Comparison of ENCODE assay signal across 1 cellular context in genomic region chr3:98593046-98593936, GRCh38.
TF ChIP-seq lines count a peak whose summit lies in the region.

TSS of gene CPOX (minus strand) at chr3:98593611. CDS start at chr3:98593504, 107 bp downstream.

TF ChIP-seq in GM12878, 131 proteins besides CTCF, POLR2A, EP300 and RAD21 (continued from another document and continues in another):
- TF ChIP-seq ZBTB11 (CRISPR knock-in tag; IDR thresholded peaks at IDR 0.05): no peak
- TF ChIP-seq HDAC6 (IDR thresholded peaks at IDR 0.05; ENCODE audit: unreplicated experiment): no peak
- TF ChIP-seq MYC (IDR thresholded peaks at IDR 0.05; ENCODE audit: insufficient read depth, insufficient read length, insufficient replicate concordance, low read length, severe bottlenecking): no peak
- TF ChIP-seq RELB (IDR thresholded peaks at IDR 0.05; ENCODE audit: low read depth): peak; percentile 76
- peak; percentile 41; the same call in 1 of the 2 replicates for TF ChIP-seq NRF1 (conservative IDR thresholded peaks at IDR 0.05; ENCODE audit: low read depth, low read length)
- peak; percentile 91 for TF ChIP-seq POLR2AphosphoS5 (IDR thresholded peaks at IDR 0.05; ENCODE audit: low read length)
- TF ChIP-seq MAX (IDR thresholded peaks at IDR 0.05; ENCODE audit: low read depth, low read length): peak; percentile 51; the same call in 1 of the 2 replicates
- TF ChIP-seq, protein P1, sequence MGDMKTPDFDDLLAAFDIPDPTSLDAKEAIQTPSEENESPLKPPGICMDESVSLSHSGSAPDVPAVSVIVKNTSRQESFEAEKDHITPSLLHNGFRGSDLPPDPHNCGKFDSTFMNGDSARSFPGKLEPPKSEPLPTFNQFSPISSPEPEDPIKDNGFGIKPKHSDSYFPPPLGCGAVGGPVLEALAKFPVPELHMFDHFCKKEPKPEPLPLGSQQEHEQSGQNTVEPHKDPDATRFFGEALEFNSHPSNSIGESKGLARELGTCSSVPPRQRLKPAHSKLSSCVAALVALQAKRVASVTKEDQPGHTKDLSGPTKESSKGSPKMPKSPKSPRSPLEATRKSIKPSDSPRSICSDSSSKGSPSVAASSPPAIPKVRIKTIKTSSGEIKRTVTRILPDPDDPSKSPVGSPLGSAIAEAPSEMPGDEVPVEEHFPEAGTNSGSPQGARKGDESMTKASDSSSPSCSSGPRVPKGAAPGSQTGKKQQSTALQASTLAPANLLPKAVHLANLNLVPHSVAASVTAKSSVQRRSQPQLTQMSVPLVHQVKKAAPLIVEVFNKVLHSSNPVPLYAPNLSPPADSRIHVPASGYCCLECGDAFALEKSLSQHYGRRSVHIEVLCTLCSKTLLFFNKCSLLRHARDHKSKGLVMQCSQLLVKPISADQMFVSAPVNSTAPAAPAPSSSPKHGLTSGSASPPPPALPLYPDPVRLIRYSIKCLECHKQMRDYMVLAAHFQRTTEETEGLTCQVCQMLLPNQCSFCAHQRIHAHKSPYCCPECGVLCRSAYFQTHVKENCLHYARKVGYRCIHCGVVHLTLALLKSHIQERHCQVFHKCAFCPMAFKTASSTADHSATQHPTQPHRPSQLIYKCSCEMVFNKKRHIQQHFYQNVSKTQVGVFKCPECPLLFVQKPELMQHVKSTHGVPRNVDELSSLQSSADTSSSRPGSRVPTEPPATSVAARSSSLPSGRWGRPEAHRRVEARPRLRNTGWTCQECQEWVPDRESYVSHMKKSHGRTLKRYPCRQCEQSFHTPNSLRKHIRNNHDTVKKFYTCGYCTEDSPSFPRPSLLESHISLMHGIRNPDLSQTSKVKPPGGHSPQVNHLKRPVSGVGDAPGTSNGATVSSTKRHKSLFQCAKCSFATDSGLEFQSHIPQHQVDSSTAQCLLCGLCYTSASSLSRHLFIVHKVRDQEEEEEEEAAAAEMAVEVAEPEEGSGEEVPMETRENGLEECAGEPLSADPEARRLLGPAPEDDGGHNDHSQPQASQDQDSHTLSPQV (IDR thresholded peaks at IDR 0.05): no peak
- no peak for TF ChIP-seq CBX3 (IDR thresholded peaks at IDR 0.05; ENCODE audit: borderline replicate concordance, low read depth)
- 0 out of 2 replicates have a peak, but pooled peaks have one; percentile 10 for TF ChIP-seq ATF7 (IDR thresholded peaks at IDR 0.05; ENCODE audit: low read depth)
- TF ChIP-seq SMAD1 (IDR thresholded peaks at IDR 0.05; ENCODE audit: low read depth, partially characterized antibody): peak; percentile 76
- no peak for TF ChIP-seq ELK1 (IDR thresholded peaks at IDR 0.05; ENCODE audit: low read depth, low read length)
- TF ChIP-seq CREB1 (IDR thresholded peaks at IDR 0.05; ENCODE audit: low read depth): peak; percentile 85
- TF ChIP-seq IKZF1 (conservative IDR thresholded peaks at IDR 0.05): peak; percentile 89
- 0 out of 2 replicates have a peak, but pooled peaks have one; percentile 42 for TF ChIP-seq SMARCA5 (IDR thresholded peaks at IDR 0.05)
- peak; percentile 84; the same call in 1 of the 2 replicates for TF ChIP-seq PML (IDR thresholded peaks at IDR 0.05; ENCODE audit: low read length)
- TF ChIP-seq, protein P2, sequence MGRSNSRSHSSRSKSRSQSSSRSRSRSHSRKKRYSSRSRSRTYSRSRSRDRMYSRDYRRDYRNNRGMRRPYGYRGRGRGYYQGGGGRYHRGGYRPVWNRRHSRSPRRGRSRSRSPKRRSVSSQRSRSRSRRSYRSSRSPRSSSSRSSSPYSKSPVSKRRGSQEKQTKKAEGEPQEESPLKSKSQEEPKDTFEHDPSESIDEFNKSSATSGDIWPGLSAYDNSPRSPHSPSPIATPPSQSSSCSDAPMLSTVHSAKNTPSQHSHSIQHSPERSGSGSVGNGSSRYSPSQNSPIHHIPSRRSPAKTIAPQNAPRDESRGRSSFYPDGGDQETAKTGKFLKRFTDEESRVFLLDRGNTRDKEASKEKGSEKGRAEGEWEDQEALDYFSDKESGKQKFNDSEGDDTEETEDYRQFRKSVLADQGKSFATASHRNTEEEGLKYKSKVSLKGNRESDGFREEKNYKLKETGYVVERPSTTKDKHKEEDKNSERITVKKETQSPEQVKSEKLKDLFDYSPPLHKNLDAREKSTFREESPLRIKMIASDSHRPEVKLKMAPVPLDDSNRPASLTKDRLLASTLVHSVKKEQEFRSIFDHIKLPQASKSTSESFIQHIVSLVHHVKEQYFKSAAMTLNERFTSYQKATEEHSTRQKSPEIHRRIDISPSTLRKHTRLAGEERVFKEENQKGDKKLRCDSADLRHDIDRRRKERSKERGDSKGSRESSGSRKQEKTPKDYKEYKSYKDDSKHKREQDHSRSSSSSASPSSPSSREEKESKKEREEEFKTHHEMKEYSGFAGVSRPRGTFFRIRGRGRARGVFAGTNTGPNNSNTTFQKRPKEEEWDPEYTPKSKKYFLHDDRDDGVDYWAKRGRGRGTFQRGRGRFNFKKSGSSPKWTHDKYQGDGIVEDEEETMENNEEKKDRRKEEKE (IDR thresholded peaks at IDR 0.05): no peak
- TF ChIP-seq ETV6 (conservative IDR thresholded peaks at IDR 0.05 in 1 of 2, IDR thresholded peaks at IDR 0.05 in 1 of 2; ENCODE audit: borderline replicate concordance in 1 of 2, low read depth in 1 of 2): 0 out of 4 replicates have a peak, but pooled peaks of 1 of the 2 experiments have one; percentile 15
- TF ChIP-seq TBL1XR1 (IDR thresholded peaks at IDR 0.05; ENCODE audit: low read depth, low read length): no peak
- no peak for TF ChIP-seq STAT3 (IDR thresholded peaks at IDR 0.05; ENCODE audit: low read depth, low read length)
- peak; percentile 68; the same call in 1 of the 2 replicates for TF ChIP-seq CREM (IDR thresholded peaks at IDR 0.05; ENCODE audit: low read depth)
- TF ChIP-seq NBN (IDR thresholded peaks at IDR 0.05): peak; percentile 92
- TF ChIP-seq PAX5 (IDR thresholded peaks at IDR 0.05; ENCODE audit: borderline replicate concordance, low read depth, low read length): no peak
- peak; percentile 95 for TF ChIP-seq HDGF (IDR thresholded peaks at IDR 0.05)
- TF ChIP-seq YY1 (IDR thresholded peaks at IDR 0.05; ENCODE audit: low read depth, low read length): peak; percentile 81
- peak; percentile 73 for TF ChIP-seq EED (IDR thresholded peaks at IDR 0.05; ENCODE audit: low read depth)
- TF ChIP-seq, protein P3, sequence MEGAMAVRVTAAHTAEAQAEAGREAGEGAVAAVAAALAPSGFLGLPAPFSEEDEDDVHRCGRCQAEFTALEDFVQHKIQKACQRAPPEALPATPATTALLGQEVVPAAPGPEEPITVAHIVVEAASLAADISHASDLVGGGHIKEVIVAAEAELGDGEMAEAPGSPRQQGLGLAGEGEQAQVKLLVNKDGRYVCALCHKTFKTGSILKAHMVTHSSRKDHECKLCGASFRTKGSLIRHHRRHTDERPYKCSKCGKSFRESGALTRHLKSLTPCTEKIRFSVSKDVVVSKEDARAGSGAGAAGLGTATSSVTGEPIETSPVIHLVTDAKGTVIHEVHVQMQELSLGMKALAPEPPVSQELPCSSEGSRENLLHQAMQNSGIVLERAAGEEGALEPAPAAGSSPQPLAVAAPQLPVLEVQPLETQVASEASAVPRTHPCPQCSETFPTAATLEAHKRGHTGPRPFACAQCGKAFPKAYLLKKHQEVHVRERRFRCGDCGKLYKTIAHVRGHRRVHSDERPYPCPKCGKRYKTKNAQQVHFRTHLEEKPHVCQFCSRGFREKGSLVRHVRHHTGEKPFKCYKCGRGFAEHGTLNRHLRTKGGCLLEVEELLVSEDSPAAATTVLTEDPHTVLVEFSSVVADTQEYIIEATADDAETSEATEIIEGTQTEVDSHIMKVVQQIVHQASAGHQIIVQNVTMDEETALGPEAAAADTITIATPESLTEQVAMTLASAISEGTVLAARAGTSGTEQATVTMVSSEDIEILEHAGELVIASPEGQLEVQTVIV (IDR thresholded peaks at IDR 0.05; ENCODE audit: borderline replicate concordance, partially characterized antibody): peak; percentile 10
- no peak; the same call in 1 of the 2 replicates for TF ChIP-seq NFXL1 (IDR thresholded peaks at IDR 0.05; ENCODE audit: borderline replicate concordance)
- peak; percentile 42; the same call in 1 of the 2 replicates for TF ChIP-seq TARDBP (IDR thresholded peaks at IDR 0.05; ENCODE audit: borderline replicate concordance)
- TF ChIP-seq, protein P4, sequence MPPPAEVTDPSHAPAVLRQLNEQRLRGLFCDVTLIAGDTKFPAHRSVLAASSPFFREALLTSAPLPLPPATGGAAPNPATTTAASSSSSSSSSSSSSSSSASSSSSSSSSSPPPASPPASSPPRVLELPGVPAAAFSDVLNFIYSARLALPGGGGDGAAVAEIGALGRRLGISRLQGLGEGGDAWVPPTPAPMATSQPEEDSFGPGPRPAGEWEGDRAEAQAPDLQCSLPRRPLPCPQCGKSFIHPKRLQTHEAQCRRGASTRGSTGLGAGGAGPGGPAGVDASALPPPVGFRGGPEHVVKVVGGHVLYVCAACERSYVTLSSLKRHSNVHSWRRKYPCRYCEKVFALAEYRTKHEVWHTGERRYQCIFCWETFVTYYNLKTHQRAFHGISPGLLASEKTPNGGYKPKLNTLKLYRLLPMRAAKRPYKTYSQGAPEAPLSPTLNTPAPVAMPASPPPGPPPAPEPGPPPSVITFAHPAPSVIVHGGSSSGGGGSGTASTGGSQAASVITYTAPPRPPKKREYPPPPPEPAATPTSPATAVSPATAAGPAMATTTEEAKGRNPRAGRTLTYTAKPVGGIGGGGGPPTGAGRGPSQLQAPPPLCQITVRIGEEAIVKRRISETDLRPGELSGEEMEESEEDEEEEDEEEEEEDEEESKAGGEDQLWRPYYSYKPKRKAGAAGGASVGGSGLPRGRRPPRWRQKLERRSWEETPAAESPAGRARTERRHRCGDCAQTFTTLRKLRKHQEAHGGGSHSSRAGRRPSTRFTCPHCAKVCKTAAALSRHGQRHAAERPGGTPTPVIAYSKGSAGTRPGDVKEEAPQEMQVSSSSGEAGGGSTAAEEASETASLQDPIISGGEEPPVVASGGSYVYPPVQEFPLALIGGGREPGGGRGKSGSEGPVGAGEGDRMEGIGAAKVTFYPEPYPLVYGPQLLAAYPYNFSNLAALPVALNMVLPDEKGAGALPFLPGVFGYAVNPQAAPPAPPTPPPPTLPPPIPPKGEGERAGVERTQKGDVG (CRISPR knock-in tag; IDR thresholded peaks at IDR 0.05): no peak
- TF ChIP-seq CBX5 (IDR thresholded peaks at IDR 0.05; ENCODE audit: low read depth): peak; percentile 51; the same call in 1 of the 2 replicates
